In the genomic region with DNA sequence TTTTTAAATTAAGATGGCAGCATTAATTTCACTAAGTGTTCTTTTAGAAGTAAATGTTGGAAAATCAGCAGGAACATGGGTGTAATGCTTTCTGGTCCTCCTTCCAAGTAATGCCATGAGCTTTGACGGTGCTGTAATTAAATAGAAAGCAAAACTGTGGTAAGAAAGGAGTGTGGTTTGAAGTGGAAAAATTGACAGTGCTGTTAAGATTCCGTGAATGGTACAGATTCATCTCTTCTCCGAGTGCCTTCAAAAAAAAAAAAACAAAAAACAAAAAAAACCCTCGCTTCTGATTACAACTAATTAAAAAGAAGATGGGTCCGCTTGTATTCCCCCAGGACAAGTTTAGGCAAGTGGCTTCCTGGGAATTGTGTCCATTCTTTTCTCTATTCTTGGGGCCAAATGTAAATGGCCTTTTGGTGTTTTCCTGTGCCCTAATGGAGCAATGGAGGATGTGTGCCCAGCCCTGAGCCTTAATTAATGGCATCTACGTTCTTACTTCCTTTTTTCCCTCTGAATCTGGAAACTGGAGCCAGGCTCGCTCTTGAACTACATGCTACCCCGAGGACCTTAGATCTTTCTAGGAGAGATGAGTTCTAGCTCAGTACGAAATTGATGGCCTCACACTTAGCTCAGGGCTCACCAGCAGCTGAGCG, we compare ENCODE assay signal across 8 cellular contexts. TPM values are rescaled to one million over a fixed set of nuclear protein-coding genes. Genes with fewer than 3 reads are reported as not detected.
A peak's percentile ranks its signal among the peaks of the same experiment; 100 is the strongest.
DNase-seq lines count a peak whose midpoint lies in the region; ATAC-seq, FAIRE-seq and TF ChIP-seq lines count a peak whose summit lies in the region.

No MANE protein-coding gene starts in this region.

- peaks cover 5% of the 10 kb centered on the region for H4K20me1 ChIP-seq in Loucy (ENCODE audit: insufficient read depth, low read length, poor library complexity, severe bottlenecking)

- no peak overlapping the region for H2AFZ ChIP-seq in Loucy (ENCODE audit: low read length)

- H3K27me3 ChIP-seq in Loucy (ENCODE audit: insufficient read depth, low read length, poor library complexity, severe bottlenecking): no peaks in the 10 kb centered on the region
- no peaks in the 10 kb centered on the region for H3K27me3 ChIP-seq in mucosa of stomach (ENCODE audit: control insufficient read depth, insufficient read depth, low read length)

- H3K9me3 ChIP-seq in Loucy (ENCODE audit: insufficient read depth, low read depth, low read length) (no peaks in the 10 kb centered on the region), mucosa of stomach (ENCODE audit: control insufficient read depth, low read length) (no peaks in the 10 kb centered on the region)

- no peaks in the 10 kb centered on the region for H3K9me3 Mint-ChIP-seq in MCF 10A (ENCODE audit: unreplicated experiment)

- FAIRE-seq in D721Med (lab: Jason Lieb, UNC) (no peak), GM12891 (lab: Jason Lieb, UNC) (no peak)

- intact Hi-C loops in MCF 10A (cut with micrococcal nuclease): loop anchor here (5.0 kb wide), 1 partner anchor 63 kb away; no protein-coding TSS in a partner anchor

- CTCF ChIA-PET in MCF 10A (lab: Yijun Ruan, JAX): interaction anchor here (0.6 to 2.6 kb wide), 6 partner anchors 7 to 823 kb away, joined by 3 to 15 read pairs (median 5); no protein-coding TSS in a partner anchor

- H3F3A ChIP-seq in Loucy (ENCODE audit: low read depth): no peaks in the 10 kb centered on the region

- H3K4me3 Mint-ChIP-seq in MCF 10A (ENCODE audit: unreplicated experiment): peak overlapping the region; percentile 77

- H3K27me3 Mint-ChIP-seq in MCF 10A (ENCODE audit: insufficient read depth, unreplicated experiment): no peaks in the 10 kb centered on the region

- no peak overlapping the region for H3K27ac Mint-ChIP-seq in MCF 10A (ENCODE audit: low read depth, unreplicated experiment)

- H3K4me3 ChIP-seq in Loucy (ENCODE audit: low read length, poor library complexity, severe bottlenecking) (no peak overlapping the region), mucosa of stomach (ENCODE audit: low read length) (peak overlapping the region; percentile 71)

- peak; percentile 22 for ATAC-seq in GM18498 (IDR thresholded peaks at IDR 0.05; ENCODE audit: unreplicated experiment)
- no peak for ATAC-seq in HG02981 (IDR thresholded peaks at IDR 0.05; ENCODE audit: unreplicated experiment)

- POLR2A ChIA-PET in MCF 10A (lab: Yijun Ruan, JAX): interaction anchor here (0.6 to 1.9 kb wide), 5 partner anchors 18 to 555 kb away, joined by 3 to 6 read pairs (median 3); no protein-coding TSS in a partner anchor

- H3K36me3 ChIP-seq in Loucy (ENCODE audit: insufficient read depth, low read length) (no peaks in the 10 kb centered on the region), mucosa of stomach (ENCODE audit: control insufficient read depth, insufficient read depth, low read length) (no peaks in the 10 kb centered on the region)

- DNase-seq in MCF 10A (ENCODE audit: unreplicated experiment): no peak
- no peak for DNase-seq in D721Med (ENCODE audit: insufficient read length, low spot score)
- DNase-seq in GM12891 (ENCODE audit: insufficient read length, low spot score): no peak
- DNase-seq in islet precursor cell: no peak

- TF ChIP-seq POLR2A in GM12891 (IDR thresholded peaks at IDR 0.05; ENCODE audit: low read depth, low read length): no peak

- peaks cover 13% of the 10 kb centered on the region for H3K4me1 ChIP-seq in Loucy (ENCODE audit: insufficient read depth, low read length, poor library complexity, severe bottlenecking)
- H3K4me1 ChIP-seq in mucosa of stomach (ENCODE audit: control insufficient read depth, insufficient read depth, low read length): peaks cover 34% of the 10 kb centered on the region

- H3K36me3 Mint-ChIP-seq in MCF 10A (ENCODE audit: insufficient read depth, unreplicated experiment): peaks cover 27% of the 10 kb centered on the region

- peaks cover 26% of the 10 kb centered on the region for H3K4me1 Mint-ChIP-seq in MCF 10A (ENCODE audit: insufficient read depth, unreplicated experiment)

- H3K4me2 ChIP-seq in Loucy (ENCODE audit: low read depth, low read length, poor library complexity, severe bottlenecking): peak overlapping the region; percentile 19

- TF ChIP-seq CTCF in Loucy (conservative IDR thresholded peaks at IDR 0.05; ENCODE audit: low read length) (no peak), MCF 10A (IDR thresholded peaks at IDR 0.05; ENCODE audit: unreplicated experiment) (no peak), D721Med (IDR thresholded peaks at IDR 0.05; ENCODE audit: insufficient read depth, missing control alignments) (no peak)

- no peaks in the 10 kb centered on the region for H3K9me2 ChIP-seq in Loucy (replicated peaks; ENCODE audit: low read depth, low read length)

- H3K9ac ChIP-seq in Loucy (ENCODE audit: low read depth, low read length, poor library complexity, severe bottlenecking) (no peak overlapping the region), mucosa of stomach (ENCODE audit: low read length) (peak overlapping the region; percentile 76)

- no TSS peak for BruUV-seq in MCF 10A (replicated peaks; lab: Mats Ljungman, UMichigan)

- H3K79me2 ChIP-seq in Loucy (ENCODE audit: insufficient read depth, low read length): peaks cover 39% of the 10 kb centered on the region

TF ChIP-seq in GM12891, 5 proteins besides CTCF, POLR2A, EP300 and RAD21:
- TF ChIP-seq POU2F2 (IDR thresholded peaks at IDR 0.05; ENCODE audit: low read depth, low read length) (no peak), POLR2AphosphoS5 (IDR thresholded peaks at IDR 0.05; ENCODE audit: low read depth, low read length) (no peak), PAX5 (IDR thresholded peaks at IDR 0.05; ENCODE audit: insufficient read depth, low read length, severe bottlenecking) (no peak), TAF1 (IDR thresholded peaks at IDR 0.05; ENCODE audit: low read depth, low read length) (no peak), SPI1 (IDR thresholded peaks at IDR 0.05; ENCODE audit: low read depth, low read length) (no peak)

RNA-seq across cellular contexts. Expression of gene LMO4, which starts 5.1 kb away (rescaled TPM):
- 23.4 and 29.4 TPM in 2 replicates for total RNA-seq in MCF 10A (2022)
- polyA plus RNA-seq in GM12891 (2012; ENCODE audit: low read depth, missing spikeins): 3.5 TPM
